In genomic region chr11:133029096-133029495, GRCh38 we compare ENCODE assay signal across 21 cellular contexts.
"Had no signal": no experiment of that assay in that cellular context is flagged by ENCODE, and none has a peak within 500 bp of the region (broad histone marks: within the 10 kb centered on the region; RNA-seq: fewer than 3 reads in every experiment).

No MANE protein-coding gene starts in this region.

- H3K36me3 Mint-ChIP-seq: memory B cell; mesothelial cell of epicardium; naive B cell; natural killer cell treated with Interleukin-12 subunit alpha and Interleukin-12 subunit beta and Interleukin-15 and Interleukin-18, amount 100 ng/mL, for 72 hours; stimulated activated memory B cell treated with anti-CD40 and anti-IgM and Interleukin-4, amounts not matched to agents 10 μg/mL and 1 μg/mL and 100 μg/mL, for 72 hours had no signal

- H3K27me3 Mint-ChIP-seq: memory B cell; naive B cell; natural killer cell treated with Interleukin-12 subunit alpha and Interleukin-12 subunit beta and Interleukin-15 and Interleukin-18, amount 100 ng/mL, for 72 hours; stimulated activated memory B cell treated with anti-CD40 and anti-IgM and Interleukin-4, amounts not matched to agents 10 μg/mL and 1 μg/mL and 100 μg/mL, for 72 hours; stimulated activated naive CD8-positive, alpha-beta T cell treated with anti-CD3 and anti-CD28 coated beads, Interleukin-15, Interleukin-2, amounts not matched to agents 100 ng/mL and 50 ng/mL, for 24 hours had no signal

- H3K4me1 Mint-ChIP-seq: memory B cell; mesothelial cell of epicardium; naive B cell; stimulated activated memory B cell treated with anti-CD40 and anti-IgM and Interleukin-4, amounts not matched to agents 10 μg/mL and 1 μg/mL and 100 μg/mL, for 72 hours had no signal

- H3K27ac Mint-ChIP-seq: memory B cell; mesothelial cell of epicardium; naive B cell; natural killer cell treated with Interleukin-12 subunit alpha and Interleukin-12 subunit beta and Interleukin-15 and Interleukin-18, amount 100 ng/mL, for 72 hours; progenitor cell of endocrine pancreas; stimulated activated memory B cell treated with anti-CD40 and anti-IgM and Interleukin-4, amounts not matched to agents 10 μg/mL and 1 μg/mL and 100 μg/mL, for 72 hours; stimulated activated naive CD8-positive, alpha-beta T cell treated with anti-CD3 and anti-CD28 coated beads, Interleukin-15, Interleukin-2, amounts not matched to agents 100 ng/mL and 50 ng/mL, for 24 hours had no signal

- ATAC-seq: esophagus mucosa; gastrocnemius medialis; left lobe of liver; mucosa of descending colon; natural killer cell treated with Interleukin-12 subunit alpha and Interleukin-12 subunit beta and Interleukin-15 and Interleukin-18, amount 100 ng/mL, for 72 hours; sciatic nerve; stimulated activated memory B cell treated with anti-CD40 and anti-IgM and Interleukin-4, amounts not matched to agents 10 μg/mL and 1 μg/mL and 100 μg/mL, for 72 hours had no signal

- DNase-seq: dorsolateral prefrontal cortex; effector CD4-positive, alpha-beta T cell; foreskin fibroblast; gastrocnemius medialis; head of caudate nucleus; kidney; mucosa of descending colon; naive B cell; stimulated activated CD4-positive, alpha-beta T cell treated with anti-CD3 and anti-CD28 coated beads, Interleukin-2, amount 100 ng/mL, for 24 hours; stimulated activated CD4-positive, alpha-beta T cell treated with anti-CD3 and anti-CD28 coated beads, Interleukin-4, amount 100 ng/mL, for 24 hours; upper lobe of left lung had no signal

- H3K4me3 Mint-ChIP-seq: memory B cell; mesothelial cell of epicardium; naive B cell; natural killer cell treated with Interleukin-12 subunit alpha and Interleukin-12 subunit beta and Interleukin-15 and Interleukin-18, amount 100 ng/mL, for 72 hours; neural crest cell; stimulated activated memory B cell treated with anti-CD40 and anti-IgM and Interleukin-4, amounts not matched to agents 10 μg/mL and 1 μg/mL and 100 μg/mL, for 72 hours; stimulated activated naive CD8-positive, alpha-beta T cell treated with anti-CD3 and anti-CD28 coated beads, Interleukin-15, Interleukin-2, amounts not matched to agents 100 ng/mL and 50 ng/mL, for 24 hours had no signal
